In genomic region chr3:48538451-48538850, GRCh38 we compare ENCODE assay signal across 17 cellular contexts. TPM values are rescaled to one million over a fixed set of nuclear protein-coding genes. Genes with fewer than 3 reads are reported as not detected.
DNase-seq lines count a peak whose midpoint lies in the region; ATAC-seq, FAIRE-seq and TF ChIP-seq lines count a peak whose summit lies in the region.
"Had no signal": no experiment of that assay in that cellular context is flagged by ENCODE, and none has a peak within 500 bp of the region (broad histone marks: within the 10 kb centered on the region; RNA-seq: fewer than 3 reads in every experiment).

No MANE protein-coding gene starts in this region.

- intact Hi-C loops in Right ventricle myocardium superior (cut with DNase I): no loop called here
- intact Hi-C loops in left ventricle myocardium inferior (cut with micrococcal nuclease): no loop called here

- H3K27ac ChIP-seq in left ventricle myocardium inferior (replicated peaks) (no peak overlapping the region), osteoblast (ENCODE audit: low read depth, low read length) (no peak overlapping the region)
- H3K27ac ChIP-seq: 22Rv1, HL-60 had no signal

- H3K9me3 ChIP-seq in left ventricle myocardium inferior (replicated peaks) (no peaks in the 10 kb centered on the region), osteoblast (ENCODE audit: low read depth, low read length) (no peaks in the 10 kb centered on the region)

- DNase-seq in Right ventricle myocardium superior: peak; percentile 19
- no peak for DNase-seq in left ventricle myocardium inferior
- no peak for DNase-seq in bronchial epithelial cell (ENCODE audit: low read depth)
- DNase-seq in osteoblast (ENCODE audit: insufficient read length, low spot score, missing footprints): peak; percentile 44
- DNase-seq in H4 (ENCODE audit: low spot score): no peak
- no peak for DNase-seq in nephron progenitor cell
- DNase-seq in HCEC 1CT: no peak
- DNase-seq: C1 segment of cervical spinal cord; Calu3; CD4-positive, alpha-beta T cell; DMS 273 treated with DMSO at 0.1 percent for 48 hours; GOT3 had no signal

- H3K4me3 Mint-ChIP-seq in nephron progenitor cell: no peak overlapping the region
- H3K4me3 Mint-ChIP-seq: CD4-positive, alpha-beta T cell had no signal

- H4K20me1 ChIP-seq in osteoblast (ENCODE audit: insufficient read depth, low read length): no peaks in the 10 kb centered on the region

- no peaks in the 10 kb centered on the region for H3K79me2 ChIP-seq in osteoblast (ENCODE audit: insufficient read depth, low read length)

- ATAC-seq in Right ventricle myocardium superior (ENCODE audit: poor library complexity) (no peak), HG03135 (IDR thresholded peaks at IDR 0.05; ENCODE audit: unreplicated experiment) (no peak)
- ATAC-seq: HCT116 had no signal

- H3K27me3 ChIP-seq in left ventricle myocardium inferior (ENCODE audit: low read depth) (no peaks in the 10 kb centered on the region), bronchial epithelial cell (ENCODE audit: control insufficient read depth, insufficient read depth, low read length) (no peaks in the 10 kb centered on the region), osteoblast (ENCODE audit: insufficient read depth, low read length) (no peaks in the 10 kb centered on the region)

- H3K4me2 ChIP-seq in osteoblast (ENCODE audit: insufficient read depth, low read length): no peak overlapping the region

- H3K9me3 Mint-ChIP-seq in nephron progenitor cell: no peaks in the 10 kb centered on the region
- H3K9me3 Mint-ChIP-seq: CD4-positive, alpha-beta T cell had no signal

- peaks cover 6% of the 10 kb centered on the region for H3K36me3 ChIP-seq in left ventricle myocardium inferior
- H3K36me3 ChIP-seq in bronchial epithelial cell (ENCODE audit: control insufficient read depth, insufficient read depth, low read length): peaks cover 22% of the 10 kb centered on the region
- H3K36me3 ChIP-seq in osteoblast (ENCODE audit: insufficient read depth, low read length): peaks cover 21% of the 10 kb centered on the region

- FAIRE-seq in bronchial epithelial cell (lab: Jason Lieb, UNC): peak; percentile 52
- FAIRE-seq: GM18507 had no signal

- TF ChIP-seq CTCF in left ventricle myocardium inferior (IDR thresholded peaks at IDR 0.05; ENCODE audit: borderline replicate concordance) (no peak), bronchial epithelial cell (IDR thresholded peaks at IDR 0.05; ENCODE audit: insufficient read depth, low read length, severe bottlenecking) (no peak), osteoblast (IDR thresholded peaks at IDR 0.05; ENCODE audit: extremely low read depth, low read depth, low read length) (no peak), nephron progenitor cell (IDR thresholded peaks at IDR 0.05) (no peak)

- H3K27ac Mint-ChIP-seq in nephron progenitor cell: no peak overlapping the region
- H3K27ac Mint-ChIP-seq: CD4-positive, alpha-beta T cell had no signal

- peaks cover 1% of the 10 kb centered on the region for H3K4me1 Mint-ChIP-seq in nephron progenitor cell

- H2AFZ ChIP-seq in osteoblast (ENCODE audit: low read length): no peak overlapping the region

- H3K36me3 Mint-ChIP-seq in nephron progenitor cell (ENCODE audit: low read depth): peaks cover 76% of the 10 kb centered on the region

- peaks cover 6% of the 10 kb centered on the region for H3K27me3 Mint-ChIP-seq in nephron progenitor cell (ENCODE audit: low read depth, poor library complexity)
- H3K27me3 Mint-ChIP-seq: CD4-positive, alpha-beta T cell had no signal

- H3K4me1 ChIP-seq in left ventricle myocardium inferior: peaks cover 7% of the 10 kb centered on the region
- no peaks in the 10 kb centered on the region for H3K4me1 ChIP-seq in osteoblast (ENCODE audit: insufficient read depth, low read length)

- H3K4me3 ChIP-seq in left ventricle myocardium inferior: no peak overlapping the region
- H3K4me3 ChIP-seq in bronchial epithelial cell (ENCODE audit: low read depth, low read length): no peak overlapping the region
- no peak overlapping the region for H3K4me3 ChIP-seq in osteoblast (ENCODE audit: insufficient read depth, low read length)

RNA-seq across cellular contexts. Expression of gene PFKFB4, which starts 18.2 kb away (rescaled TPM):
- 1.1 TPM for total RNA-seq in Right ventricle myocardium superior
- total RNA-seq in left ventricle myocardium inferior: 1.5 TPM
- total RNA-seq in bronchial epithelial cell: 18.2 and 20.2 TPM in 2 replicates
- 12.3 and 12.4 TPM in 2 replicates for total RNA-seq in osteoblast
- 4.8 and 5.2 TPM in 2 replicates for total RNA-seq in H4 (2014; rRNA removed; shearing (Covaris generic))

RNA-seq across cellular contexts. Expression of gene UCN2, which starts 25.1 kb away (rescaled TPM):
- not detected for total RNA-seq in Right ventricle myocardium superior
- 0.19 TPM for total RNA-seq in left ventricle myocardium inferior
- total RNA-seq in bronchial epithelial cell: 9.6 and 12.9 TPM in 2 replicates
- 0.29 and 0.72 TPM in 2 replicates for total RNA-seq in osteoblast
- total RNA-seq in H4 (2014; rRNA removed; shearing (Covaris generic)): 0.29 and 0.56 TPM in 2 replicates
- total RNA-seq: CD4-positive, alpha-beta T cell had no signal

RNA-seq across cellular contexts. Expression of gene SHISA5, which starts 34.5 kb away (rescaled TPM):
- 47.9 TPM for total RNA-seq in Right ventricle myocardium superior
- 47.3 TPM for total RNA-seq in left ventricle myocardium inferior
- total RNA-seq in bronchial epithelial cell: 87.1 and 131 TPM in 2 replicates
- 99.3 and 105 TPM in 2 replicates for total RNA-seq in osteoblast
- 100 and 108 TPM in 2 replicates for total RNA-seq in H4 (2014; rRNA removed; shearing (Covaris generic))

RNA-seq across cellular contexts. Expression of gene COL7A1, which starts 56.7 kb away (rescaled TPM):
- total RNA-seq in Right ventricle myocardium superior (16.1 TPM), left ventricle myocardium inferior (24.4 TPM), bronchial epithelial cell (147 and 173 TPM in 2 replicates), osteoblast (12.7 and 21.4 TPM in 2 replicates)
- 6.8 and 7.0 TPM in 2 replicates for total RNA-seq in H4 (2014; rRNA removed; shearing (Covaris generic))

Comparison
In these comparisons a context has a peak if more than half of its experiments do, and no peak if none do; other contexts are left out.
1. DNase-seq: peak in Right ventricle myocardium superior (single experiment) and osteoblast (single experiment); none in left ventricle myocardium inferior (single experiment), bronchial epithelial cell (single experiment), H4 (single experiment), nephron progenitor cell (single experiment) and HCEC 1CT (single experiment).